Comparison of ENCODE assay signal across 1 cellular context in the genomic region with DNA sequence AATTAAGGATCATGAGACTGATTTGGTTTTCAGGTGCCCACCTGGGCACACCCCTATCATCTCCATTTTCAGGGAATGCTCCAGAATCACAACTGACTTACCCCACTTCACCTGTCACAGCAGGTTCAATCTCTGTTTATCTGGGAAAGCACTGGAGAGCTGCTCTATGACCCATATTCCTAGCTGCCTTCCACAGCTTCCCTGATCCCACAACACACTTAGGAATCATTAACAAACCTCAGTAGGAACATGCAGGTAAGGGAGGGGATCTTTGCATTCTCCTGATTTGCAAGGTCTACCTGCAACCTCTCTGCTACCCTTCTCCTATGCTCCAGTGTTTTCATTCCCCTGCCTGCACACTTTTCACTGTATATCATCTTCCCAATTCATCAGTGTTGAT.
A peak's percentile ranks its signal among the peaks of the same experiment; 100 is the strongest.
TF ChIP-seq lines count a peak whose summit lies in the region.

No MANE protein-coding gene starts in this region.

TF ChIP-seq in HepG2, 621 proteins besides CTCF, POLR2A, EP300 and RAD21 (continued from another document):
- TF ChIP-seq, protein P1, sequence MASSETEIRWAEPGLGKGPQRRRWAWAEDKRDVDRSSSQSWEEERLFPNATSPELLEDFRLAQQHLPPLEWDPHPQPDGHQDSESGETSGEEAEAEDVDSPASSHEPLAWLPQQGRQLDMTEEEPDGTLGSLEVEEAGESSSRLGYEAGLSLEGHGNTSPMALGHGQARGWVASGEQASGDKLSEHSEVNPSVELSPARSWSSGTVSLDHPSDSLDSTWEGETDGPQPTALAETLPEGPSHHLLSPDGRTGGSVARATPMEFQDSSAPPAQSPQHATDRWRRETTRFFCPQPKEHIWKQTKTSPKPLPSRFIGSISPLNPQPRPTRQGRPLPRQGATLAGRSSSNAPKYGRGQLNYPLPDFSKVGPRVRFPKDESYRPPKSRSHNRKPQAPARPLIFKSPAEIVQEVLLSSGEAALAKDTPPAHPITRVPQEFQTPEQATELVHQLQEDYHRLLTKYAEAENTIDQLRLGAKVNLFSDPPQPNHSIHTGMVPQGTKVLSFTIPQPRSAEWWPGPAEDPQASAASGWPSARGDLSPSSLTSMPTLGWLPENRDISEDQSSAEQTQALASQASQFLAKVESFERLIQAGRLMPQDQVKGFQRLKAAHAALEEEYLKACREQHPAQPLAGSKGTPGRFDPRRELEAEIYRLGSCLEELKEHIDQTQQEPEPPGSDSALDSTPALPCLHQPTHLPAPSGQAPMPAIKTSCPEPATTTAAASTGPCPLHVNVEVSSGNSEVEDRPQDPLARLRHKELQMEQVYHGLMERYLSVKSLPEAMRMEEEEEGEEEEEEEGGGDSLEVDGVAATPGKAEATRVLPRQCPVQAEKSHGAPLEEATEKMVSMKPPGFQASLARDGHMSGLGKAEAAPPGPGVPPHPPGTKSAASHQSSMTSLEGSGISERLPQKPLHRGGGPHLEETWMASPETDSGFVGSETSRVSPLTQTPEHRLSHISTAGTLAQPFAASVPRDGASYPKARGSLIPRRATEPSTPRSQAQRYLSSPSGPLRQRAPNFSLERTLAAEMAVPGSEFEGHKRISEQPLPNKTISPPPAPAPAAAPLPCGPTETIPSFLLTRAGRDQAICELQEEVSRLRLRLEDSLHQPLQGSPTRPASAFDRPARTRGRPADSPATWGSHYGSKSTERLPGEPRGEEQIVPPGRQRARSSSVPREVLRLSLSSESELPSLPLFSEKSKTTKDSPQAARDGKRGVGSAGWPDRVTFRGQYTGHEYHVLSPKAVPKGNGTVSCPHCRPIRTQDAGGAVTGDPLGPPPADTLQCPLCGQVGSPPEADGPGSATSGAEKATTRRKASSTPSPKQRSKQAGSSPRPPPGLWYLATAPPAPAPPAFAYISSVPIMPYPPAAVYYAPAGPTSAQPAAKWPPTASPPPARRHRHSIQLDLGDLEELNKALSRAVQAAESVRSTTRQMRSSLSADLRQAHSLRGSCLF (CRISPR knock-in tag; IDR thresholded peaks at IDR 0.05; ENCODE audit: borderline replicate concordance) = no peak
- peak; percentile 61; the same call in 1 of the 2 replicates for TF ChIP-seq ZNF607 (CRISPR knock-in tag; IDR thresholded peaks at IDR 0.05; ENCODE audit: borderline replicate concordance)
